37 cellular contexts compared by ENCODE assay signal in the genomic region with DNA sequence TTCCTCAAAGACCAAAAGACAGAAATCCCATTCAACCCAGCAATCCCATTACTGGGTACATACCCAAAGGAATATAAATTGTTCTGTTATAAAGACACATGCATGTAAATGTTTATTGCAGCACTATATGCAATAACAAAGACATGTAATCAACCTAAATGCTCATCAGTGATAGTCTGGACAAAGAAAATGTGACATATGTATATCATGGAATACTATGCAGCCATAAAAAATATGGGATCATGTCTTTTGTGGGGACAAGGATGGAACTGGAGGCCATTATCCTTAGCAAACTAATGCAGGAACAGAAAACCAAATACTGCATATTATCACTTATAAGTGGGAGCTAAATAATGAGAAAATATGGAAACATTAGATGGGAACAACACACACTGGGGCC. TPM values are rescaled to one million over a fixed set of nuclear protein-coding genes. Genes with fewer than 3 reads are reported as not detected.
"Had no signal": no experiment of that assay in that cellular context is flagged by ENCODE, and none has a peak within 500 bp of the region (broad histone marks: within the 10 kb centered on the region; RNA-seq: fewer than 3 reads in every experiment).

No MANE protein-coding gene starts in this region.

- H3K4me3 Mint-ChIP-seq: activated B cell treated with CpG ODN at 0.5 μM for 24 hours; activated CD4-positive, alpha-beta memory T cell treated with anti-CD3 and anti-CD28 coated beads for 36 hours; activated CD4-positive, alpha-beta T cell treated with anti-CD3 and anti-CD28 coated beads, Interleukin-2, amount 10 ng/mL, durations not matched to agents 24 days and 14 days; activated CD8-positive, alpha-beta T cell treated with anti-CD3 and anti-CD28 coated beads for 36 hours; activated naive CD4-positive, alpha-beta T cell treated with anti-CD3 and anti-CD28 coated beads for 36 hours; activated naive CD8-positive, alpha-beta T cell treated with anti-CD3 and anti-CD28 coated beads for 36 hours; activated T-cell treated with anti-CD3 and anti-CD28 coated beads, Interleukin-2, amount 50 U/mL, for 4 hours; activated T-cell treated with anti-CD3 and anti-CD28 coated beads, Interleukin-2, amount 50 U/mL, for 72 hours; activated T-helper 1 cell treated with anti-CD3 and anti-CD28 coated beads, Interleukin-12 subunit alpha, Interleukin-12 subunit beta, Interleukin-2, Interleukin-4 antibody, amounts not matched to agents 30 ng/mL and 10 ng/mL and 1 ng/mL, durations not matched to agents 14 hours and 24 hours and 36 hours; activated T-helper 17 cell treated with anti-CD3 and anti-CD28 coated beads, Interleukin-2, amount 50 U/mL, for 72 hours; T-helper 1 cell treated with Interleukin-12 subunit alpha and Interleukin-12 subunit beta and Interleukin-4 antibody, amounts not matched to agents 30 μg/mL and 1 μg/mL, for 36 hours; T-helper 2 cell treated with Interferon-gamma antibody and Interleukin-4, amounts not matched to agents 5 μg/mL and 100 μg/mL, for 36 hours had no signal

- H3K27me3 ChIP-seq: adrenal gland, body of pancreas, brain microvascular endothelial cell, breast epithelium had no signal

- H3K4me1 ChIP-seq: breast epithelium had no signal

- FAIRE-seq: astrocyte, TTC549 had no signal

- ATAC-seq: activated CD8-positive, alpha-beta T cell treated with anti-CD3 and anti-CD28 coated beads for 36 hours; activated naive CD4-positive, alpha-beta T cell treated with anti-CD3 and anti-CD28 coated beads, Interleukin-2, amount 50 U/mL, for 72 hours; activated T-cell treated with anti-CD3 and anti-CD28 coated beads, Interleukin-2, amount 50 U/mL, for 4 hours; activated T-cell treated with anti-CD3 and anti-CD28 coated beads, Interleukin-2, amount 50 U/mL, for 72 hours; activated T-helper 17 cell treated with anti-CD3 and anti-CD28 coated beads, Interleukin-2, amount 50 U/mL, for 72 hours; body of pancreas had no signal

- H3K27ac ChIP-seq: adrenal gland, brain microvascular endothelial cell had no signal

- H3K4me3 ChIP-seq: adrenal gland, body of pancreas, breast epithelium had no signal

- H3K27ac Mint-ChIP-seq: activated B cell treated with CpG ODN at 0.5 μM for 24 hours; activated CD4-positive, alpha-beta memory T cell treated with anti-CD3 and anti-CD28 coated beads for 36 hours; activated CD4-positive, alpha-beta T cell treated with anti-CD3 and anti-CD28 coated beads, Interleukin-2, amount 10 ng/mL, durations not matched to agents 24 days and 14 days; activated CD8-positive, alpha-beta T cell treated with anti-CD3 and anti-CD28 coated beads for 36 hours; activated naive CD4-positive, alpha-beta T cell treated with anti-CD3 and anti-CD28 coated beads for 36 hours; activated naive CD4-positive, alpha-beta T cell treated with anti-CD3 and anti-CD28 coated beads, Interleukin-2, amount 50 U/mL, for 72 hours; activated naive CD8-positive, alpha-beta T cell treated with anti-CD3 and anti-CD28 coated beads for 36 hours; activated T-cell treated with anti-CD3 and anti-CD28 coated beads, Interleukin-2, amount 50 U/mL, for 72 hours; activated T-helper 1 cell treated with anti-CD3 and anti-CD28 coated beads, Interleukin-12 subunit alpha, Interleukin-12 subunit beta, Interleukin-2, Interleukin-4 antibody, amounts not matched to agents 30 ng/mL and 10 ng/mL and 1 ng/mL, durations not matched to agents 14 hours and 24 hours and 36 hours; activated T-helper 17 cell treated with anti-CD3 and anti-CD28 coated beads, Interleukin-2, amount 50 U/mL, for 72 hours; T-helper 1 cell treated with Interleukin-12 subunit alpha and Interleukin-12 subunit beta and Interleukin-4 antibody, amounts not matched to agents 30 μg/mL and 1 μg/mL, for 36 hours; T-helper 2 cell treated with Interferon-gamma antibody and Interleukin-4, amounts not matched to agents 5 μg/mL and 100 μg/mL, for 36 hours had no signal

- H3K9me3 Mint-ChIP-seq: activated B cell treated with CpG ODN at 0.5 μM for 24 hours; activated CD4-positive, alpha-beta memory T cell treated with anti-CD3 and anti-CD28 coated beads for 36 hours; activated CD4-positive, alpha-beta T cell treated with anti-CD3 and anti-CD28 coated beads, Interleukin-2, amount 10 ng/mL, durations not matched to agents 24 days and 14 days; activated CD8-positive, alpha-beta T cell treated with anti-CD3 and anti-CD28 coated beads for 36 hours; activated naive CD8-positive, alpha-beta T cell treated with anti-CD3 and anti-CD28 coated beads for 36 hours; activated T-cell treated with anti-CD3 and anti-CD28 coated beads, Interleukin-2, amount 50 U/mL, for 4 hours; activated T-helper 1 cell treated with anti-CD3 and anti-CD28 coated beads, Interleukin-12 subunit alpha, Interleukin-12 subunit beta, Interleukin-2, Interleukin-4 antibody, amounts not matched to agents 30 ng/mL and 10 ng/mL and 1 ng/mL, durations not matched to agents 14 hours and 24 hours and 36 hours; activated T-helper 17 cell treated with anti-CD3 and anti-CD28 coated beads, Interleukin-2, amount 50 U/mL, for 72 hours; T-helper 1 cell treated with Interleukin-12 subunit alpha and Interleukin-12 subunit beta and Interleukin-4 antibody, amounts not matched to agents 30 μg/mL and 1 μg/mL, for 36 hours; T-helper 2 cell treated with Interferon-gamma antibody and Interleukin-4, amounts not matched to agents 5 μg/mL and 100 μg/mL, for 36 hours had no signal

- H3K27me3 Mint-ChIP-seq: activated CD4-positive, alpha-beta memory T cell treated with anti-CD3 and anti-CD28 coated beads for 36 hours; activated CD4-positive, alpha-beta T cell treated with anti-CD3 and anti-CD28 coated beads, Interleukin-2, amount 10 ng/mL, durations not matched to agents 24 days and 14 days; activated T-helper 17 cell treated with anti-CD3 and anti-CD28 coated beads, Interleukin-2, amount 50 U/mL, for 72 hours had no signal

- H3K4me1 Mint-ChIP-seq: activated B cell treated with CpG ODN at 0.5 μM for 24 hours; activated CD4-positive, alpha-beta T cell treated with anti-CD3 and anti-CD28 coated beads, Interleukin-2, amount 10 ng/mL, durations not matched to agents 24 days and 14 days; activated naive CD8-positive, alpha-beta T cell treated with anti-CD3 and anti-CD28 coated beads for 36 hours; activated T-helper 17 cell treated with anti-CD3 and anti-CD28 coated beads, Interleukin-2, amount 50 U/mL, for 72 hours had no signal

- H3K9me3 ChIP-seq: adrenal gland, body of pancreas, breast epithelium had no signal

- H3K36me3 Mint-ChIP-seq: activated CD4-positive, alpha-beta memory T cell treated with anti-CD3 and anti-CD28 coated beads for 36 hours; activated naive CD4-positive, alpha-beta T cell treated with anti-CD3 and anti-CD28 coated beads, Interleukin-2, amount 50 U/mL, for 72 hours; activated naive CD8-positive, alpha-beta T cell treated with anti-CD3 and anti-CD28 coated beads for 36 hours had no signal

- DNase-seq: activated B cell treated with CpG ODN at 0.5 μM for 24 hours; activated CD4-positive, alpha-beta memory T cell treated with anti-CD3 and anti-CD28 coated beads for 36 hours; activated CD4-positive, alpha-beta T cell treated with anti-CD3 and anti-CD28 coated beads for 4 hours; activated CD4-positive, alpha-beta T cell treated with anti-CD3 and anti-CD28 coated beads, Interleukin-2, amount 10 ng/mL, durations not matched to agents 24 days and 14 days; activated CD4-positive, alpha-beta T cell treated with anti-CD3 and anti-CD28 coated beads, Interleukin-2, amount 50 U/mL, for 1 hour; activated CD4-positive, alpha-beta T cell treated with anti-CD3 and anti-CD28 coated beads, Interleukin-2, amount 50 U/mL, for 4 hours; activated CD4-positive, CD25-positive, alpha-beta regulatory T cell treated with anti-CD3 and anti-CD28 coated beads, Interleukin-2, amount 50 U/mL, for 72 hours; activated CD8-positive, alpha-beta memory T cell treated with anti-CD3 and anti-CD28 coated beads, Interleukin-2, amount 50 U/mL, for 4 hours; activated CD8-positive, alpha-beta T cell treated with anti-CD3 and anti-CD28 coated beads for 36 hours; activated effector memory CD4-positive, alpha-beta T cell treated with anti-CD3 and anti-CD28 coated beads, Interleukin-2, amount 50 U/mL, for 16 hours; activated gamma-delta T cell treated with Interleukin-2 at 50 U/mL for 16 hours; activated naive CD4-positive, alpha-beta T cell; activated naive CD4-positive, alpha-beta T cell treated with anti-CD3 and anti-CD28 coated beads for 36 hours; activated naive CD4-positive, alpha-beta T cell treated with anti-CD3 and anti-CD28 coated beads, Interleukin-2, amount 50 U/mL, for 16 hours; activated naive CD8-positive, alpha-beta T cell treated with anti-CD3 and anti-CD28 coated beads for 36 hours; activated T-cell treated with anti-CD3 and anti-CD28 coated beads for 4 hours; activated T-cell treated with anti-CD3 and anti-CD28 coated beads, Interleukin-2, amount 50 U/mL, for 1 hour; activated T-cell treated with anti-CD3 and anti-CD28 coated beads, Interleukin-2, amount 50 U/mL, for 4 hours; activated T-cell treated with anti-CD3 and anti-CD28 coated beads, Interleukin-2, amount 50 U/mL, for 72 hours; adrenal gland; amniotic stem cell; aorta; body of pancreas; brain microvascular endothelial cell; central memory CD4-positive, alpha-beta T cell; T-helper 1 cell; T-helper 2 cell; T-helper 9 cell had no signal

- H3K36me3 ChIP-seq: adrenal gland, brain microvascular endothelial cell, breast epithelium had no signal

RNA-seq across cellular contexts. Expression of a gene that starts 2.7 kb away (rescaled TPM):
- total RNA-seq: activated B cell treated with CpG ODN at 0.5 μM for 24 hours; activated CD4-positive, alpha-beta memory T cell treated with anti-CD3 and anti-CD28 coated beads for 36 hours; activated CD4-positive, alpha-beta T cell treated with anti-CD3 and anti-CD28 coated beads, Interleukin-2, amount 10 ng/mL, durations not matched to agents 24 days and 14 days; activated CD8-positive, alpha-beta memory T cell treated with anti-CD3 and anti-CD28 coated beads for 36 hours; activated CD8-positive, alpha-beta T cell treated with anti-CD3 and anti-CD28 coated beads for 36 hours; activated naive CD4-positive, alpha-beta T cell treated with anti-CD3 and anti-CD28 coated beads for 36 hours; activated naive CD4-positive, alpha-beta T cell treated with anti-CD3 and anti-CD28 coated beads, Interleukin-2, amount 50 U/mL, for 72 hours; activated naive CD8-positive, alpha-beta T cell treated with anti-CD3 and anti-CD28 coated beads for 36 hours; activated T-cell treated with anti-CD3 and anti-CD28 coated beads, Interleukin-2, amount 50 U/mL, for 4 hours; activated T-cell treated with anti-CD3 and anti-CD28 coated beads, Interleukin-2, amount 50 U/mL, for 72 hours; activated T-helper 1 cell treated with anti-CD3 and anti-CD28 coated beads, Interleukin-12 subunit alpha, Interleukin-12 subunit beta, Interleukin-2, Interleukin-4 antibody, amounts not matched to agents 30 ng/mL and 10 ng/mL and 1 ng/mL, durations not matched to agents 14 hours and 24 hours and 36 hours; activated T-helper 17 cell treated with anti-CD3 and anti-CD28 coated beads, Interleukin-2, amount 50 U/mL, for 72 hours had no signal
